Comparison of ENCODE assay signal across 26 cellular contexts in the genomic region with DNA sequence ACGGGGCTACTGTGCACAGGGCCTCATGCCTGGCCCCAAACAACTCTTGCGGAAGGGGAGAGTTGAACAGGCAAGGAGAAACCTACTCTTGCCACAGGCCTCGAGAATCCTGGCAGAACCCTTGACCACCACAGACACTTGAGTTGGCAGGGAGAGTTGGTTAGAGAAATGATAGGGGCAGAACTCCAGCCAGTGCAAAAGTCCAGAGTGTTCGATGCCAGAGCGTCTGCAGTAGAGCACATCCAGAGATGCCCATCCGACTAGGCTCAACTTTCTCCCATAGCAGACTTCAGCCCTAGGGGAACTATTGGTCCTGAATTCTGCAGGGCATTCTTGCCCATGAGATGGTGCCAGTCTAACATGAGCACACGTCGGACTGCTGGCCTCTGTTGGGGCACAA. TPM values are rescaled to one million over a fixed set of nuclear protein-coding genes. Genes with fewer than 3 reads are reported as not detected.
"Had no signal": no experiment of that assay in that cellular context is flagged by ENCODE, and none has a peak within 500 bp of the region (broad histone marks: within the 10 kb centered on the region; RNA-seq: fewer than 3 reads in every experiment).

No MANE protein-coding gene starts in this region.

- ATAC-seq: effector memory CD8-positive, alpha-beta T cell; esophagus mucosa; foreskin keratinocyte; gastrocnemius medialis; gastroesophageal sphincter; heart left ventricle; heart right ventricle had no signal

- H3K27ac ChIP-seq: colonic mucosa, coronary artery, dorsolateral prefrontal cortex, epithelial cell of prostate, esophagus muscularis mucosa, esophagus squamous epithelium, foreskin keratinocyte, gastrocnemius medialis, gastroesophageal sphincter, heart left ventricle, heart right ventricle had no signal

- H3K9me3 ChIP-seq: colonic mucosa, esophagus muscularis mucosa, esophagus squamous epithelium, gastrocnemius medialis, gastroesophageal sphincter, heart left ventricle, heart right ventricle had no signal

- H3K4me1 ChIP-seq: colonic mucosa, esophagus muscularis mucosa, esophagus squamous epithelium, foreskin keratinocyte, gastrocnemius medialis, gastroesophageal sphincter, heart left ventricle, heart right ventricle had no signal

- H3K4me3 ChIP-seq: colonic mucosa, coronary artery, dorsolateral prefrontal cortex, esophagus muscularis mucosa, esophagus squamous epithelium, gastrocnemius medialis, gastroesophageal sphincter, heart left ventricle, heart right ventricle had no signal

- H3K36me3 ChIP-seq: colonic mucosa, esophagus muscularis mucosa, esophagus squamous epithelium, gastrocnemius medialis, gastroesophageal sphincter, heart left ventricle, heart right ventricle had no signal

- DNase-seq: colonic mucosa; cortex of kidney; dermis blood vessel endothelial cell; dorsolateral prefrontal cortex; effector CD4-positive, alpha-beta T cell; effector CD8-positive, alpha-beta T cell; effector memory CD4-positive, alpha-beta T cell; effector memory CD8-positive, alpha-beta T cell; endodermal cell; erythroblast; esophagus squamous epithelium; foreskin fibroblast; foreskin keratinocyte; foreskin melanocyte; gastrocnemius medialis; glutamatergic neuron; head of caudate nucleus; heart left ventricle; heart right ventricle had no signal

- H3K27me3 ChIP-seq: colonic mucosa, esophagus muscularis mucosa, gastroesophageal sphincter had no signal

RNA-seq across cellular contexts. Expression of a gene that starts 45.4 kb away (rescaled TPM):
- total RNA-seq: endothelial cell of umbilical vein, glomerular endothelial cell had no signal
